8 cellular contexts compared by ENCODE assay signal in genomic region chr1:84078824-84079167, GRCh38.
DNase-seq lines count a peak whose midpoint lies in the region; ATAC-seq and TF ChIP-seq lines count a peak whose summit lies in the region.

No MANE protein-coding gene starts in this region.

- H3K4me2 ChIP-seq in Karpas-422 (ENCODE audit: low read depth, low read length, poor library complexity, severe bottlenecking): peak overlapping the region; percentile 87

- no peak overlapping the region for H3K27ac Mint-ChIP-seq in CD14-positive monocyte
- H3K27ac Mint-ChIP-seq in effector memory CD8-positive, alpha-beta T cell: peak overlapping the region; percentile 67 to 84

- intact Hi-C loops in CD14-positive monocyte (cut with micrococcal nuclease): no loop called here

- H3K27me3 Mint-ChIP-seq in CD14-positive monocyte (ENCODE audit: low read depth in 3 of 3): peaks cover 5 to 10% (median 9%) of the 10 kb centered on the region in 3 donors
- no peaks in the 10 kb centered on the region for H3K27me3 Mint-ChIP-seq in effector memory CD8-positive, alpha-beta T cell

- no peak overlapping the region for H3K27ac ChIP-seq in Karpas-422 (ENCODE audit: low read length)

- no peaks in the 10 kb centered on the region for H3K36me3 Mint-ChIP-seq in CD14-positive monocyte
- H3K36me3 Mint-ChIP-seq in effector memory CD8-positive, alpha-beta T cell (ENCODE audit: insufficient read depth): no peaks in the 10 kb centered on the region

- H3K4me1 ChIP-seq in Karpas-422 (ENCODE audit: low read length) (peaks cover 16% of the 10 kb centered on the region), neuron (ENCODE audit: insufficient read depth, low read length) (peaks cover 14% of the 10 kb centered on the region)

- H3K9ac ChIP-seq in Karpas-422 (ENCODE audit: low read length): peak overlapping the region; percentile 86

- no peaks in the 10 kb centered on the region for H3K9me3 Mint-ChIP-seq in CD14-positive monocyte
- no peaks in the 10 kb centered on the region for H3K9me3 Mint-ChIP-seq in effector memory CD8-positive, alpha-beta T cell

- H3K4me1 Mint-ChIP-seq in CD14-positive monocyte: peaks cover 14% of the 10 kb centered on the region
- H3K4me1 Mint-ChIP-seq in effector memory CD8-positive, alpha-beta T cell (ENCODE audit: low read depth in 2 of 2): peaks cover 10 to 11% of the 10 kb centered on the region in 2 donors

- ATAC-seq in effector memory CD8-positive, alpha-beta T cell (replicated peaks): no peak

- peak overlapping the region; percentile 86 for H3K4me3 ChIP-seq in Karpas-422 (ENCODE audit: low read length)
- peak overlapping the region; percentile 80 for H3K4me3 ChIP-seq in neuron (ENCODE audit: low read length)

- no peaks in the 10 kb centered on the region for H3K79me2 ChIP-seq in Karpas-422 (ENCODE audit: low read length)

- H3K36me3 ChIP-seq in Karpas-422 (ENCODE audit: insufficient read depth, low read length) (no peaks in the 10 kb centered on the region), neuron (ENCODE audit: insufficient read depth, low read length) (no peaks in the 10 kb centered on the region)

- H3K9me3 ChIP-seq in Karpas-422 (ENCODE audit: low read length) (no peaks in the 10 kb centered on the region), neuron (ENCODE audit: low read length) (no peaks in the 10 kb centered on the region)

- DNase-seq in CD14-positive monocyte (ENCODE audit: low spot score) (no peak), Karpas-422 (no peak), HPDE6-E6E7 (ENCODE audit: extremely low spot score) (no peak), NOMO-1 treated with dmso at 0.1 percent for 144 hours (lab: John Stamatoyannopoulos, UW; ENCODE audit: unreplicated experiment) (no peak), NCI-H748 (lab: John Stamatoyannopoulos, UW; ENCODE audit: unreplicated experiment) (no peak), retina (no peak)
- no peak for DNase-seq in effector memory CD8-positive, alpha-beta T cell

- TF ChIP-seq CTCF in CD14-positive monocyte (IDR thresholded peaks at IDR 0.05): no peak

- H3K27me3 ChIP-seq in Karpas-422 (ENCODE audit: low read length) (no peaks in the 10 kb centered on the region), neuron (ENCODE audit: insufficient read depth, low read length) (no peaks in the 10 kb centered on the region)

- peaks cover 6% of the 10 kb centered on the region; the same call in 1 of the 2 replicates for H4K20me1 ChIP-seq in Karpas-422 (ENCODE audit: insufficient read depth, low read depth, low read length)

- H3K4me3 Mint-ChIP-seq in CD14-positive monocyte: peak overlapping the region; percentile 85 to 91
- H3K4me3 Mint-ChIP-seq in effector memory CD8-positive, alpha-beta T cell: peak overlapping the region; percentile 89 to 93

- H3K9me2 ChIP-seq in Karpas-422 (replicated peaks; ENCODE audit: insufficient read depth, low read length): no peaks in the 10 kb centered on the region

- H2AFZ ChIP-seq in Karpas-422 (ENCODE audit: low read length): peak overlapping the region; percentile 97; the same call in 1 of the 2 replicates
- peak overlapping the region; percentile 96 for H2AFZ ChIP-seq in neuron (ENCODE audit: low read depth, low read length)

Comparison
In these comparisons a context has a peak if more than half of its experiments do, and no peak if none do; other contexts are left out.
1. H3K27ac Mint-ChIP-seq: peak in effector memory CD8-positive, alpha-beta T cell (2 of 2); none in CD14-positive monocyte (0 of 7).